In genomic region chr12:6771091-6771495, GRCh38 we compare ENCODE assay signal across 1 cellular context.
TF ChIP-seq lines count a peak whose summit lies in the region.

No MANE protein-coding gene starts in this region.

TF ChIP-seq in endothelial cell of umbilical vein, 7 proteins besides CTCF, POLR2A, EP300 and RAD21:
- TF ChIP-seq POLR2AphosphoS5 (IDR thresholded peaks at IDR 0.05; ENCODE audit: insufficient read depth, low read depth, low read length) (peak; percentile 26), MYC (IDR thresholded peaks at IDR 0.05; ENCODE audit: low read depth, low read length) (no peak)
